In genomic region chr9:17116400-17116837, GRCh38 we compare ENCODE assay signal across 8 cellular contexts. TPM values are rescaled to one million over a fixed set of nuclear protein-coding genes. Genes with fewer than 3 reads are reported as not detected.
DNase-seq lines count a peak whose midpoint lies in the region; ATAC-seq and TF ChIP-seq lines count a peak whose summit lies in the region.

No MANE protein-coding gene starts in this region.

- no peaks in the 10 kb centered on the region for H3K36me3 ChIP-seq in DND-41 (ENCODE audit: insufficient read depth, low read length)
- no peaks in the 10 kb centered on the region for H3K36me3 ChIP-seq in transverse colon

- no peak overlapping the region for H3K9ac ChIP-seq in DND-41 (ENCODE audit: low read depth, low read length)

- no peak overlapping the region for H3K4me2 ChIP-seq in DND-41 (ENCODE audit: insufficient read depth, low read length)

- TF ChIP-seq EP300 in transverse colon (IDR thresholded peaks at IDR 0.05; ENCODE audit: low read depth), result no peak

- H3K4me3 ChIP-seq in DND-41 (ENCODE audit: low read depth in 1 of 2, low read length in 2 of 2), result no peak overlapping the region
- no peak overlapping the region for H3K4me3 ChIP-seq in transverse colon

- peak; percentile 59 for TF ChIP-seq CTCF in DND-41 (IDR thresholded peaks at IDR 0.05; ENCODE audit: borderline replicate concordance, extremely low read depth, low read length, poor library complexity, severe bottlenecking)
- TF ChIP-seq CTCF in transverse colon (IDR thresholded peaks at IDR 0.05), result peak; percentile 31 to 55 (median 45)

- in situ Hi-C loops in transverse colon (cut with MboI; ENCODE audit: low pct_ligation_motif_present in 1 of 4, low pct_unique_long_range_greater_than_20kb in 1 of 4, low sequenced_read_pairs in 3 of 4), result loop anchor here (10.0 to 25.0 kb wide), 2 partner anchors 346 to 348 kb away; no protein-coding TSS in a partner anchor

- H3K79me2 ChIP-seq in DND-41 (ENCODE audit: insufficient read depth, low read length), result no peaks in the 10 kb centered on the region

- H3K27ac ChIP-seq in DND-41 (ENCODE audit: low read length) (no peak overlapping the region), transverse colon (no peak overlapping the region)

- H3K9me3 ChIP-seq in DND-41 (ENCODE audit: insufficient read depth, low read length, severe bottlenecking) (no peaks in the 10 kb centered on the region), transverse colon (no peaks in the 10 kb centered on the region)

- 15 to 17% methylated on average over 4 of the region's 4 CpGs for WGBS in transverse colon (ENCODE audit: low coverage in 1 of 2), 2 donors

- no peak overlapping the region for H2AFZ ChIP-seq in DND-41 (ENCODE audit: low read depth, low read length)

- no peak for TF ChIP-seq POLR2A in transverse colon (IDR thresholded peaks at IDR 0.05)

- ATAC-seq in DND-41 (ENCODE audit: insufficient read depth, low read depth), result no peak
- no peak for ATAC-seq in esophagus mucosa
- no peak for ATAC-seq in GM21367 (IDR thresholded peaks at IDR 0.05; ENCODE audit: unreplicated experiment)

- DNase-seq in DND-41 (no peak), M059J (ENCODE audit: low read depth) (peak; percentile 55), SKM-1 (lab: John Stamatoyannopoulos, UW; ENCODE audit: unreplicated experiment) (peak; percentile 7), glomerular visceral epithelial cell (ENCODE audit: extremely low spot score) (peak; percentile 45), transverse colon (no peak), islet precursor cell (no peak)

- intact Hi-C loops in transverse colon (cut with DNase I; ENCODE audit: low total_unique reads), result loop anchor here (5.0 kb wide), 1 partner anchor 341 kb away; no protein-coding TSS in a partner anchor

- no peaks in the 10 kb centered on the region for H3K4me1 ChIP-seq in DND-41 (ENCODE audit: insufficient read depth, low read length)
- H3K4me1 ChIP-seq in transverse colon, result no peaks in the 10 kb centered on the region

- no peaks in the 10 kb centered on the region for H3K27me3 ChIP-seq in DND-41 (ENCODE audit: insufficient read depth, low read length, poor library complexity)
- H3K27me3 ChIP-seq in transverse colon, result no peaks in the 10 kb centered on the region

- H4K20me1 ChIP-seq in DND-41 (ENCODE audit: insufficient read depth, low read length), result no peaks in the 10 kb centered on the region

RNA-seq across cellular contexts. Expression of gene CNTLN, which starts 18.4 kb away (rescaled TPM):
- total RNA-seq in M059J (2014; rRNA removed; shearing (Covaris generic)), result 11.3 and 15.0 TPM in 2 replicates
- total RNA-seq in transverse colon (1 to 10 TPM; 1.6 to 7.0 (median 2.4) TPM), esophagus mucosa (2.5 TPM)

Comparison
In these comparisons a context has a peak if more than half of its experiments do, and no peak if none do; other contexts are left out.
1. DNase-seq: peak in M059J (single experiment), SKM-1 (single experiment) and glomerular visceral epithelial cell (single experiment); none in DND-41 (single experiment), transverse colon (single experiment) and islet precursor cell (single experiment).